ENCODE assay signal across 1 cellular context in the genomic region with DNA sequence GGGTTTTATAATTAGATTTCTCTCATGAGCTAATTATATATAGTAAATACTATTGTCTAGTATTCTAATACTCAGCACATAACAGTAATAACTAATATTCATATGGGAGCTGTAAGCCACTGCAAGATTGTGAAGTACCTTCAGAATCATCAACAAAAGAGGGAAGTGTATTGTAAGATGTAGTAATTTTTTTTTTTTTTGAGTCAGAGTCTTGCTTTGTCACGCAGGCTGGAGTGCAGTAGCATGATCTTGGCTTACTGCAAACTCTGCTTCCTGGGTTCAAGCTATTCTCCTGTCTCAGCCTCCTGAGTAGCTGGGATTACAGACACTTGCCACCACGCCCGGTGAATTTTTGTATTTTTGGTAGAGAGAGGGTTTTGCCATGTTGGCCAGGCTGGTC.
TF ChIP-seq lines count a peak whose summit lies in the region.

No MANE protein-coding gene starts in this region.

TF ChIP-seq in WTC11, 78 proteins besides CTCF, POLR2A, EP300 and RAD21 (continued from another document):
- TF ChIP-seq, protein P1, sequence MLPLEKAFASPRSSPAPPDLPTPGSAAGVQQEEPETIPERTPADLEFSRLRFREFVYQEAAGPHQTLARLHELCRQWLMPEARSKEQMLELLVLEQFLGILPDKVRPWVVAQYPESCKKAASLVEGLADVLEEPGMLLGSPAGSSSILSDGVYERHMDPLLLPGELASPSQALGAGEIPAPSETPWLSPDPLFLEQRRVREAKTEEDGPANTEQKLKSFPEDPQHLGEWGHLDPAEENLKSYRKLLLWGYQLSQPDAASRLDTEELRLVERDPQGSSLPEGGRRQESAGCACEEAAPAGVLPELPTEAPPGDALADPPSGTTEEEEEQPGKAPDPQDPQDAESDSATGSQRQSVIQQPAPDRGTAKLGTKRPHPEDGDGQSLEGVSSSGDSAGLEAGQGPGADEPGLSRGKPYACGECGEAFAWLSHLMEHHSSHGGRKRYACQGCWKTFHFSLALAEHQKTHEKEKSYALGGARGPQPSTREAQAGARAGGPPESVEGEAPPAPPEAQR (CRISPR knock-in tag; IDR thresholded peaks at IDR 0.05), result no peak
